ENCODE assay signal across 1 cellular context in the genomic region with DNA sequence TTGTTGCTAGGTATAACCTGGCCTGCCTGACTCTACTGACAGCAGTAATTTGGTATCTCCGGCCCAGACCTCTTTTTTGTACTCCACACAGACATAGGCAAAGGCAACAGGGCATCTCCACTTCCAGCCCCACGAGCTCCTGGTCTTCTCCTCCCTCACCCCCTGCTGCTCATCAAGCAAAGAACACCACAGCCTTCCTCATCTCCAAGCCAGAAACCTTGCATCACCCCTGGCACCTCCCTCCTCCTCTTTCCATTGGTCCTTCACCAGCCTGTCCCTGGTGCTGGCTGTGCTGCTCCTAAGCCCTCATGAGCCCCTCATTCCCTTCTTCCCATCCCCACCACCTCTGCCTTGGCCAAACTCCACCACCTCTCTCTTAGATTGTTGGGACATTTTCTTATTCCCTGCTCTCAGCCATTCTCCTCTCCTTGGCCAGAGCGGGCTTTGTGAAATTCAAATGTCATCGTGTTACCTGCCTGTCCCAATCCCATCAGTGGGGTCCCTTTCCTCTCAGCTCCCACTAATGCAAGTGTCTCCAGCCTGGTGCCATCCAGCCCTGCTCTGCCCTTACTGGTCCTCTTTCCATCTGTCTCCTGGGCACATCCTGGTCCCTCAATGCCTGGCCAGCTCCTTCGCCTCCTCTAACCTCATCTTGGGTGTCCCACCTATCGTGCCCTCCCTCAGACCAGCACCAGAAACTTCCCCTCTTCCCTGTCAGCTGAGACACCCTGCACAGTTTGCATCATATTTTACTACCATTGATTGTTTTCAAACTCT.
TF ChIP-seq lines count a peak whose summit lies in the region.

No MANE protein-coding gene starts in this region.

TF ChIP-seq in HepG2, 621 proteins besides CTCF, POLR2A, EP300 and RAD21:
- TF ChIP-seq ZNF101 (CRISPR knock-in tag; IDR thresholded peaks at IDR 0.05; ENCODE audit: borderline replicate concordance, low read depth) (no peak), ZC3H13 (CRISPR knock-in tag; IDR thresholded peaks at IDR 0.05) (no peak), ZNF234 (CRISPR knock-in tag; conservative IDR thresholded peaks at IDR 0.05) (no peak), ZNF326 (CRISPR knock-in tag; IDR thresholded peaks at IDR 0.05; ENCODE audit: borderline replicate concordance) (no peak), ZNF264 (CRISPR knock-in tag; IDR thresholded peaks at IDR 0.05) (no peak), IRF2 (CRISPR knock-in tag; IDR thresholded peaks at IDR 0.05) (no peak), MAFG (CRISPR knock-in tag; IDR thresholded peaks at IDR 0.05) (no peak), MIXL1 (CRISPR knock-in tag; IDR thresholded peaks at IDR 0.05) (no peak), CEBPB (IDR thresholded peaks at IDR 0.05; ENCODE audit: borderline replicate concordance, low read depth, low read length) (no peak), HCFC1 (IDR thresholded peaks at IDR 0.05; ENCODE audit: low read depth, low read length) (no peak), ZBTB46 (CRISPR knock-in tag; IDR thresholded peaks at IDR 0.05; ENCODE audit: borderline replicate concordance) (no peak)
- TF ChIP-seq, protein P1, sequence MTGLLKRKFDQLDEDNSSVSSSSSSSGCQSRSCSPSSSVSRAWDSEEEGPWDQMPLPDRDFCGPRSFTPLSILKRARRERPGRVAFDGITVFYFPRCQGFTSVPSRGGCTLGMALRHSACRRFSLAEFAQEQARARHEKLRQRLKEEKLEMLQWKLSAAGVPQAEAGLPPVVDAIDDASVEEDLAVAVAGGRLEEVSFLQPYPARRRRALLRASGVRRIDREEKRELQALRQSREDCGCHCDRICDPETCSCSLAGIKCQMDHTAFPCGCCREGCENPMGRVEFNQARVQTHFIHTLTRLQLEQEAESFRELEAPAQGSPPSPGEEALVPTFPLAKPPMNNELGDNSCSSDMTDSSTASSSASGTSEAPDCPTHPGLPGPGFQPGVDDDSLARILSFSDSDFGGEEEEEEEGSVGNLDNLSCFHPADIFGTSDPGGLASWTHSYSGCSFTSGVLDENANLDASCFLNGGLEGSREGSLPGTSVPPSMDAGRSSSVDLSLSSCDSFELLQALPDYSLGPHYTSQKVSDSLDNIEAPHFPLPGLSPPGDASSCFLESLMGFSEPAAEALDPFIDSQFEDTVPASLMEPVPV (CRISPR knock-in tag; IDR thresholded peaks at IDR 0.05), result no peak
TF ChIP-seq in HepG2: peak in this region for 0.
